17 cellular contexts compared by ENCODE assay signal in the genomic region with DNA sequence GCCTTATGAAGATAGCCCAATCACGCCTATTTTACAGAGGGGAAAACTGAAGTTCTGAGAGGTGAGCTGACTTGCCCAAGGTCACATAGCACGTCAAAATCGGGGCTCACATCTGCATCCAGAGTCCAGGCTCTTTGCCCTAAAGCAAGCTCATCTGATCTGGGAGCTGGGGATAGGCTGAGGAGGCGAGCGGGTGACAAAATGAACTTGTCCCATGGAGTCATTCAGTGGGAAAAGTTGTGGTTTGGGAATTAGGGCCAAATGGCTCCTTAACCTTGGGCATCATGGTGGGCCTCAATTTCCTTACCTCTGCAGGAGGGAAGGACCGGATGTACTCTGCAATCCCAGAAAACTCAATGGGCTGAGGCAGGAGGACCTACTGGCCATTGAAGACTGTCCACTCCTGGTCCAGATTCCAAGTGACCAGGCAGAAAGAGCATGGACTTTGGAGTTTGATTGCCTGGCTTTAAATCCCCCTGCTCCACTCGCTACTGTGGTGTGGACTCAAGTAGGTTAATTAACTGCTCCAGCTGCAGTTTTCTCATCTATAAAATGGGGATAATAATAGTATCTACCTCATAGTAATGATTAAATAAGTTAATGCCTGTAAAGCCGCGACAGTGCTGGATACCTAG.
DNase-seq lines count a peak whose midpoint lies in the region; ATAC-seq and TF ChIP-seq lines count a peak whose summit lies in the region.
"Had no signal": no experiment of that assay in that cellular context is flagged by ENCODE, and none has a peak within 500 bp of the region (broad histone marks: within the 10 kb centered on the region; RNA-seq: fewer than 3 reads in every experiment).

No MANE protein-coding gene starts in this region.

- no peak overlapping the region for H3K4ac ChIP-seq in mesenchymal stem cell (ENCODE audit: low read depth in 1 of 2, low read length in 2 of 2)

- H4K20me1 ChIP-seq in HCT116 (ENCODE audit: insufficient read depth): no peaks in the 10 kb centered on the region

- CTCF ChIA-PET in Caco-2 (lab: Charles Lee): no interaction called here
- CTCF ChIA-PET in HCT116 (lab: Charles Lee): no interaction called here
- CTCF ChIA-PET in MCF 10A (lab: Yijun Ruan, JAX): interaction anchor here (0.6 kb wide), 1 partner anchor 282 kb away, joined by 3 read pairs; no protein-coding TSS in a partner anchor

- intact Hi-C loops in Caco-2 (cut with micrococcal nuclease; ENCODE audit: unreplicated experiment): no loop called here
- intact Hi-C loops in HCT116 (cut with micrococcal nuclease): no loop called here
- intact Hi-C loops in ascending aorta (cut with DNase I): loop anchor here (1.0 to 2.0 kb wide), 2 partner anchors 31 kb away; no protein-coding TSS in a partner anchor
- intact Hi-C loops in MCF 10A (cut with micrococcal nuclease): no loop called here

- H3K4me3 Mint-ChIP-seq in Caco-2 (ENCODE audit: unreplicated experiment): no peak overlapping the region
- no peak overlapping the region for H3K4me3 Mint-ChIP-seq in MCF 10A (ENCODE audit: unreplicated experiment)

- H3K4me2 ChIP-seq in HCT116 (ENCODE audit: low read length) (no peak overlapping the region), mesenchymal stem cell (ENCODE audit: low read length, poor library complexity, severe bottlenecking) (no peak overlapping the region)

- H3K9me3 Mint-ChIP-seq in Caco-2 (ENCODE audit: unreplicated experiment) (no peaks in the 10 kb centered on the region), MCF 10A (ENCODE audit: unreplicated experiment) (peaks cover 6% of the 10 kb centered on the region)

- peak overlapping the region; percentile 29 for H4K8ac ChIP-seq in mesenchymal stem cell (ENCODE audit: low read length)

- H3K27ac Mint-ChIP-seq in Caco-2 (ENCODE audit: unreplicated experiment) (peak overlapping the region; percentile 94), MCF 10A (ENCODE audit: low read depth, unreplicated experiment) (no peak overlapping the region)

- H3K4me1 Mint-ChIP-seq in Caco-2 (ENCODE audit: low read depth, unreplicated experiment) (peaks cover 38% of the 10 kb centered on the region), MCF 10A (ENCODE audit: insufficient read depth, unreplicated experiment) (no peaks in the 10 kb centered on the region)

- no peaks in the 10 kb centered on the region for H3K9me2 ChIP-seq in HCT116 (ENCODE audit: insufficient read depth)

- peaks cover 7% of the 10 kb centered on the region for H3K79me1 ChIP-seq in mesenchymal stem cell (replicated peaks; ENCODE audit: low read length, poor library complexity, severe bottlenecking)

- no peak overlapping the region for H3K14ac ChIP-seq in mesenchymal stem cell (ENCODE audit: low read length in 2 of 2)

- POLR2A ChIA-PET in Caco-2 (lab: Charles Lee): no interaction called here
- POLR2A ChIA-PET in HCT116 (lab: Charles Lee): no interaction called here
- POLR2A ChIA-PET in MCF 10A (lab: Yijun Ruan, JAX): no interaction called here

- no peaks in the 10 kb centered on the region for H3K27me3 ChIP-seq in Caco-2 (replicated peaks; ENCODE audit: control insufficient read depth, insufficient read depth, low read length)
- H3K27me3 ChIP-seq in HCT116 (ENCODE audit: insufficient read depth, low read length): no peaks in the 10 kb centered on the region
- no peaks in the 10 kb centered on the region for H3K27me3 ChIP-seq in ascending aorta
- no peaks in the 10 kb centered on the region for H3K27me3 ChIP-seq in mesenchymal stem cell (ENCODE audit: control insufficient read depth in 1 of 2, insufficient read depth in 1 of 2, low read length in 2 of 2)
- H3K27me3 ChIP-seq: cardiac muscle cell, ovary, tibial artery had no signal

- TF ChIP-seq RAD21 in HCT116 (IDR thresholded peaks at IDR 0.05; ENCODE audit: low read depth): no peak

- H4K91ac ChIP-seq in mesenchymal stem cell (ENCODE audit: low read length): no peak overlapping the region

- peak overlapping the region; percentile 71 to 82 for H2BK12ac ChIP-seq in mesenchymal stem cell (ENCODE audit: low read length in 2 of 2)

- H3K4me3 ChIP-seq in Caco-2 (ENCODE audit: low read depth, low read length) (no peak overlapping the region), HCT116 (replicated peaks in 1 of 2; ENCODE audit: low read depth in 1 of 2, low read length in 2 of 2) (no peak overlapping the region), ascending aorta (no peak overlapping the region), mesenchymal stem cell (ENCODE audit: insufficient read depth in 1 of 2, low read depth in 1 of 2, low read length in 2 of 2) (no peak overlapping the region)
- H3K4me3 ChIP-seq: cardiac muscle cell, ovary, SK-N-MC, tibial artery had no signal

- 96% methylated on average over 8 of the region's 9 CpGs for WGBS in mesenchymal stem cell

- RAD21 ChIA-PET in HCT116 (lab: Charles Lee; ENCODE audit: low non-redundant PET in 1 of 2, low total read pairs in 2 of 2, uncharacterized antibody in 2 of 2, unreplicated experiment in 2 of 2): no interaction called here

- no peak for TF ChIP-seq POLR2A in HCT116 (IDR thresholded peaks at IDR 0.05; ENCODE audit: borderline replicate concordance, extremely low read depth, insufficient read depth, insufficient read length)

- H2BK120ac ChIP-seq in mesenchymal stem cell (ENCODE audit: low read depth, low read length): no peak overlapping the region

- H2AFZ ChIP-seq in HCT116 (ENCODE audit: low read depth, low read length, poor library complexity, severe bottlenecking): no peak overlapping the region
- no peak overlapping the region for H2AFZ ChIP-seq in mesenchymal stem cell (ENCODE audit: low read depth, low read length)

- peak overlapping the region; percentile 54; the same call in 1 of the 2 replicates for H3K27ac ChIP-seq in HCT116 (ENCODE audit: low read depth, low read length)
- peak overlapping the region; percentile 97 to 98 for H3K27ac ChIP-seq in ascending aorta
- H3K27ac ChIP-seq in mesenchymal stem cell (ENCODE audit: low read length, poor library complexity, severe bottlenecking): peak overlapping the region; percentile 99
- H3K27ac ChIP-seq: ovary, SK-N-MC had no signal

- no peak for TF ChIP-seq CTCF in Caco-2 (IDR thresholded peaks at IDR 0.05; ENCODE audit: insufficient read depth in 1 of 2, low read depth in 1 of 2, low read length in 1 of 2, severe bottlenecking in 1 of 2, unreplicated experiment in 1 of 2)
- TF ChIP-seq CTCF in HCT116 (IDR thresholded peaks at IDR 0.05 in 2 of 3, conservative IDR thresholded peaks at IDR 0.05 in 1 of 3; ENCODE audit: borderline replicate concordance in 1 of 3, insufficient read depth in 1 of 3, low read depth in 2 of 3, low read length in 2 of 3): no peak
- no peak for TF ChIP-seq CTCF in ascending aorta (IDR thresholded peaks at IDR 0.05)
- TF ChIP-seq CTCF in MCF 10A (IDR thresholded peaks at IDR 0.05; ENCODE audit: unreplicated experiment): no peak

- no peaks in the 10 kb centered on the region for H3K36me3 ChIP-seq in Caco-2 (ENCODE audit: control insufficient read depth, insufficient read depth, low read length)
- no peaks in the 10 kb centered on the region for H3K36me3 ChIP-seq in HCT116 (ENCODE audit: control insufficient read depth in 1 of 2, insufficient read depth in 2 of 2, low read length in 2 of 2)
- H3K36me3 ChIP-seq in ascending aorta: no peaks in the 10 kb centered on the region
- H3K36me3 ChIP-seq in mesenchymal stem cell (ENCODE audit: control insufficient read depth in 1 of 2, insufficient read depth in 2 of 2, low read depth in 1 of 2, low read length in 2 of 2): no peaks in the 10 kb centered on the region
- H3K36me3 ChIP-seq: cardiac muscle cell, ovary, tibial artery had no signal

- H3K18ac ChIP-seq in mesenchymal stem cell (ENCODE audit: low read depth in 1 of 2, low read length in 2 of 2): peak overlapping the region in 1 of 2 experiments; percentile 38

- H3K36me3 Mint-ChIP-seq in Caco-2 (ENCODE audit: insufficient read depth, unreplicated experiment) (no peaks in the 10 kb centered on the region), MCF 10A (ENCODE audit: insufficient read depth, unreplicated experiment) (no peaks in the 10 kb centered on the region)

- no peak overlapping the region for H3K9ac ChIP-seq in HCT116 (ENCODE audit: low read length)
- no peak overlapping the region for H3K9ac ChIP-seq in mesenchymal stem cell (ENCODE audit: low read length)

- H2BK5ac ChIP-seq in mesenchymal stem cell (ENCODE audit: low read depth, low read length, poor library complexity, severe bottlenecking): no peak overlapping the region

- BruUV-seq in Caco-2 (replicated peaks; lab: Mats Ljungman, UMichigan) (no TSS peak), HCT116 (replicated peaks; lab: Mats Ljungman, UMichigan) (no TSS peak), MCF 10A (replicated peaks; lab: Mats Ljungman, UMichigan) (no TSS peak)

- H2BK15ac ChIP-seq in mesenchymal stem cell (ENCODE audit: low read depth, poor library complexity, severe bottlenecking): no peak overlapping the region

- H3K27me3 Mint-ChIP-seq in Caco-2 (ENCODE audit: insufficient read depth, unreplicated experiment) (no peaks in the 10 kb centered on the region), MCF 10A (ENCODE audit: insufficient read depth, unreplicated experiment) (no peaks in the 10 kb centered on the region)

- H3K23ac ChIP-seq in mesenchymal stem cell (ENCODE audit: low read length in 2 of 2): no peak overlapping the region

- ATAC-seq in HCT116 (no peak), GM18520 (IDR thresholded peaks at IDR 0.05; ENCODE audit: unreplicated experiment) (no peak), GM18858 (IDR thresholded peaks at IDR 0.05; ENCODE audit: unreplicated experiment) (no peak), GM21737 (IDR thresholded peaks at IDR 0.05; ENCODE audit: unreplicated experiment) (no peak)

- H3K4me1 ChIP-seq in Caco-2 (peaks cover 42% of the 10 kb centered on the region), HCT116 (ENCODE audit: control insufficient read depth in 1 of 2, insufficient read depth in 2 of 2, low read length in 2 of 2) (peaks cover 40 to 47% of the 10 kb centered on the region in 2 experiments), ascending aorta (peaks cover 34 to 57% of the 10 kb centered on the region in 2 donors), mesenchymal stem cell (ENCODE audit: control insufficient read depth, insufficient read depth, low read depth, low read length) (peaks cover 36% of the 10 kb centered on the region)

- no peak for DNase-seq in Caco-2
- DNase-seq in HCT116 (ENCODE audit: low read depth, low spot score): no peak
- peak in 1 of 2 donors; percentile 60 for DNase-seq in ascending aorta (ENCODE audit: low spot score in 2 of 2)
- no peak for DNase-seq in mesenchymal stem cell
- DNase-seq in MCF 10A (ENCODE audit: unreplicated experiment): no peak
- DNase-seq: activated naive CD4-positive, alpha-beta T cell treated with anti-CD3 and anti-CD28 coated beads, Interleukin-2, amount 50 U/mL, for 16 hours; effector CD8-positive, alpha-beta T cell; MV-4-11; OCI-M1; stimulated activated CD4-positive, alpha-beta T cell treated with anti-CD3 and anti-CD28 coated beads, Interleukin-4, amount 100 ng/mL, for 4 hours had no signal

- no peaks in the 10 kb centered on the region for H3K79me2 ChIP-seq in HCT116 (ENCODE audit: insufficient read depth, low read length)

- H2AK5ac ChIP-seq in mesenchymal stem cell (ENCODE audit: low read length, severe bottlenecking): peak overlapping the region; percentile 99

- H3K9me3 ChIP-seq in Caco-2: no peaks in the 10 kb centered on the region
- no peaks in the 10 kb centered on the region for H3K9me3 ChIP-seq in HCT116 (ENCODE audit: control insufficient read depth in 1 of 2, insufficient read depth in 1 of 2, low read depth in 1 of 2, low read length in 2 of 2)
- no peaks in the 10 kb centered on the region for H3K9me3 ChIP-seq in ascending aorta
- H3K9me3 ChIP-seq in mesenchymal stem cell (ENCODE audit: control insufficient read depth, low read length): no peaks in the 10 kb centered on the region
- H3K9me3 ChIP-seq: ovary, tibial artery had no signal
